ENCODE assay signal across 7 cellular contexts in genomic region chr11:112225753-112226061, GRCh38. TPM values are rescaled to one million over a fixed set of nuclear protein-coding genes. Genes with fewer than 3 reads are reported as not detected.
DNase-seq lines count a peak whose midpoint lies in the region; ATAC-seq, FAIRE-seq and TF ChIP-seq lines count a peak whose summit lies in the region.

No MANE protein-coding gene starts in this region.

- peaks cover 2% of the 10 kb centered on the region for H3K9me1 ChIP-seq in keratinocyte (ENCODE audit: control insufficient read depth, extremely low read depth, insufficient read depth, low read length)

- H3K9me3 ChIP-seq in HUES64 (ENCODE audit: insufficient read depth, low read depth, low read length), result no peaks in the 10 kb centered on the region
- no peaks in the 10 kb centered on the region for H3K9me3 ChIP-seq in keratinocyte (ENCODE audit: control insufficient read depth, low read depth, low read length)

- TF ChIP-seq CTCF in keratinocyte (optimal IDR thresholded peaks at IDR 0.05 in 1 of 3, IDR thresholded peaks at IDR 0.05 in 1 of 3, conservative IDR thresholded peaks at IDR 0.05 in 1 of 3; ENCODE audit: extremely low read depth in 1 of 3, insufficient read depth in 2 of 3, low read length in 3 of 3), result no peak

- 39% methylated on average over 6 of the region's 8 CpGs for WGBS in HUES64

- peaks cover 24% of the 10 kb centered on the region for H3K36me3 ChIP-seq in HUES64 (ENCODE audit: insufficient read depth, low read length)
- H3K36me3 ChIP-seq in keratinocyte (ENCODE audit: control insufficient read depth in 2 of 2, extremely low read depth in 1 of 2, insufficient read depth in 2 of 2, low read length in 2 of 2), result peaks cover 4 to 13% of the 10 kb centered on the region in 2 experiments

- H3K4me2 ChIP-seq in keratinocyte (ENCODE audit: control insufficient read depth, extremely low read depth, insufficient read depth, low read depth, low read length), result peak overlapping the region; percentile 98

- H3K79me2 ChIP-seq in keratinocyte (ENCODE audit: control insufficient read depth, insufficient read depth, low read length), result peaks cover 36% of the 10 kb centered on the region

- FAIRE-seq in keratinocyte (lab: Jason Lieb, UNC), result no peak

- peak overlapping the region; percentile 82 for H3K27ac ChIP-seq in HUES64 (ENCODE audit: low read depth, low read length)
- H3K27ac ChIP-seq in angular gyrus (ENCODE audit: low read depth, low read length), result peak overlapping the region; percentile 98
- peak overlapping the region; percentile 97 for H3K27ac ChIP-seq in keratinocyte (ENCODE audit: control insufficient read depth, insufficient read depth, low read length)
- peak overlapping the region; percentile 97 for H3K27ac ChIP-seq in substantia nigra (ENCODE audit: low read depth, low read length, poor library complexity, severe bottlenecking)

- H3K4me1 ChIP-seq in HUES64 (ENCODE audit: insufficient read depth, low read length), result peaks cover 4% of the 10 kb centered on the region; the same call in 1 of the 2 replicates
- peaks cover 31% of the 10 kb centered on the region for H3K4me1 ChIP-seq in keratinocyte (ENCODE audit: control insufficient read depth, extremely low read depth, insufficient read depth, low read length)

- dilution Hi-C loops in keratinocyte (cut with MboI; ENCODE audit: extremely low pct_ligation_motif_present, low sequenced_read_pairs), result no loop called here

- H4K20me1 ChIP-seq in keratinocyte (ENCODE audit: control insufficient read depth, extremely low read depth, insufficient read depth, low read length), result no peaks in the 10 kb centered on the region

- peaks cover 9% of the 10 kb centered on the region; the same call in 1 of the 2 replicates for H3K27me3 ChIP-seq in HUES64 (ENCODE audit: insufficient read depth, low read length)
- H3K27me3 ChIP-seq in keratinocyte (ENCODE audit: control insufficient read depth, extremely low read depth, insufficient read depth, low read length), result no peaks in the 10 kb centered on the region

- ATAC-seq in HG02870 (IDR thresholded peaks at IDR 0.05; ENCODE audit: unreplicated experiment) (no peak), HG03354 (IDR thresholded peaks at IDR 0.05; ENCODE audit: poor library complexity, severe bottlenecking, unreplicated experiment) (no peak), GM19463 (IDR thresholded peaks at IDR 0.05; ENCODE audit: unreplicated experiment) (no peak)

- peak overlapping the region; percentile 100 for H2AFZ ChIP-seq in keratinocyte (ENCODE audit: control insufficient read depth, low read length)

- DNase-seq in keratinocyte (ENCODE audit: low read depth, low spot score), result no peak
- DNase-seq in substantia nigra (lab: John Stamatoyannopoulos, UW), result peak in 1 of 49 donors; percentile 70

- H3K4me3 ChIP-seq in HUES64 (ENCODE audit: low read length) (peak overlapping the region; percentile 95), keratinocyte (ENCODE audit: control insufficient read depth in 2 of 3, extremely low read depth in 1 of 3, insufficient read depth in 2 of 3, low read depth in 1 of 3, low read length in 3 of 3) (peak overlapping the region; percentile 62 to 99 (median 97))

- H3K9ac ChIP-seq in HUES64 (ENCODE audit: low read depth, low read length) (peak overlapping the region; percentile 93), keratinocyte (ENCODE audit: control insufficient read depth, extremely low read depth, insufficient read depth, low read length) (peak overlapping the region; percentile 93)

RNA-seq across cellular contexts. Expression of gene PTS, which starts 0.5 kb away (rescaled TPM):
- polyA plus RNA-seq in HUES64 (2013, experiment 1 of 2), result 25.3 TPM
- polyA plus RNA-seq in HUES64 (2013, experiment 2 of 2), result 28.7 TPM
- 37.8 to 72.5 TPM (median 43.7 TPM) in 3 replicates for polyA plus RNA-seq in keratinocyte
- polyA plus RNA-seq in keratinocyte (2011; ENCODE audit: low read depth), result 54.8 TPM
- polyA plus RNA-seq in keratinocyte (2011; cell fraction: cytosol; rRNA removed), result 48.4 and 83.3 TPM in 2 replicates
- 38.9 and 54.4 TPM in 2 replicates for polyA plus RNA-seq in keratinocyte (2011; cell fraction: nucleus; rRNA removed)
- polyA plus RNA-seq in keratinocyte (2012; ENCODE audit: low replicate concordance), result 46.8 and 69.3 TPM in 2 replicates
- 3.3 to 22.5 TPM (median 10.1 TPM) in 3 replicates for polyA minus RNA-seq in keratinocyte
- polyA minus RNA-seq in keratinocyte (2011; cell fraction: cytosol; rRNA and poly(A)+ RNA removed), result 27.6 TPM
- 10.0 and 11.9 TPM in 2 replicates for polyA minus RNA-seq in keratinocyte (2011; cell fraction: nucleus; rRNA and poly(A)+ RNA removed)

RNA-seq across cellular contexts. Expression of gene PLET1, which starts 35.0 kb away (rescaled TPM):
- polyA plus RNA-seq in HUES64 (2013, experiment 1 of 2), result not detected
- polyA plus RNA-seq in HUES64 (2013, experiment 2 of 2), result not detected
- polyA plus RNA-seq in keratinocyte, result 0.05 TPM in 1 of 3 replicates, not detected in the others
- polyA plus RNA-seq in keratinocyte (2011; ENCODE audit: low read depth), result not detected
- not detected in 2 replicates for polyA plus RNA-seq in keratinocyte (2011; cell fraction: cytosol; rRNA removed)
- polyA plus RNA-seq in keratinocyte (2011; cell fraction: nucleus; rRNA removed), result not detected in 2 replicates
- 0.16 TPM in 1 of 2 replicates, not detected in the other for polyA plus RNA-seq in keratinocyte (2012; ENCODE audit: low replicate concordance)
- not detected in 3 replicates for polyA minus RNA-seq in keratinocyte
- not detected for polyA minus RNA-seq in keratinocyte (2011; cell fraction: cytosol; rRNA and poly(A)+ RNA removed)
- polyA minus RNA-seq in keratinocyte (2011; cell fraction: nucleus; rRNA and poly(A)+ RNA removed), result not detected in 2 replicates

RNA-seq across cellular contexts. Expression of gene BCO2, which starts 50.4 kb away (rescaled TPM):
- 0.70 TPM for polyA plus RNA-seq in HUES64 (2013, experiment 1 of 2)
- polyA plus RNA-seq in HUES64 (2013, experiment 2 of 2), result not detected
- 0.37 to 0.51 TPM (median 0.40 TPM) in 3 replicates for polyA plus RNA-seq in keratinocyte
- 43.7 TPM for polyA plus RNA-seq in keratinocyte (2011; ENCODE audit: low read depth)
- 0.22 TPM in 1 of 2 replicates, not detected in the other for polyA plus RNA-seq in keratinocyte (2011; cell fraction: cytosol; rRNA removed)
- polyA plus RNA-seq in keratinocyte (2011; cell fraction: nucleus; rRNA removed), result 1.1 and 1.6 TPM in 2 replicates
- 0.45 and 22.2 TPM in 2 replicates for polyA plus RNA-seq in keratinocyte (2012; ENCODE audit: low replicate concordance)
- 0.10 to 0.42 TPM in 2 of 3 replicates, not detected in the other for polyA minus RNA-seq in keratinocyte
- not detected for polyA minus RNA-seq in keratinocyte (2011; cell fraction: cytosol; rRNA and poly(A)+ RNA removed)
- 0.95 and 1.1 TPM in 2 replicates for polyA minus RNA-seq in keratinocyte (2011; cell fraction: nucleus; rRNA and poly(A)+ RNA removed)

RNA-seq across cellular contexts. Expression of gene TEX12, which starts 58.5 kb away (rescaled TPM):
- not detected for polyA plus RNA-seq in HUES64 (2013, experiment 1 of 2)
- not detected for polyA plus RNA-seq in HUES64 (2013, experiment 2 of 2)
- polyA plus RNA-seq in keratinocyte, result not detected in 3 replicates
- 0.47 TPM for polyA plus RNA-seq in keratinocyte (2011; ENCODE audit: low read depth)
- not detected in 2 replicates for polyA plus RNA-seq in keratinocyte (2011; cell fraction: cytosol; rRNA removed)
- not detected in 2 replicates for polyA plus RNA-seq in keratinocyte (2011; cell fraction: nucleus; rRNA removed)
- polyA plus RNA-seq in keratinocyte (2012; ENCODE audit: low replicate concordance), result 1.4 TPM in 1 of 2 replicates, not detected in the other
- polyA minus RNA-seq in keratinocyte, result not detected in 3 replicates
- polyA minus RNA-seq in keratinocyte (2011; cell fraction: cytosol; rRNA and poly(A)+ RNA removed), result not detected
- not detected in 2 replicates for polyA minus RNA-seq in keratinocyte (2011; cell fraction: nucleus; rRNA and poly(A)+ RNA removed)
